In the genomic region with DNA sequence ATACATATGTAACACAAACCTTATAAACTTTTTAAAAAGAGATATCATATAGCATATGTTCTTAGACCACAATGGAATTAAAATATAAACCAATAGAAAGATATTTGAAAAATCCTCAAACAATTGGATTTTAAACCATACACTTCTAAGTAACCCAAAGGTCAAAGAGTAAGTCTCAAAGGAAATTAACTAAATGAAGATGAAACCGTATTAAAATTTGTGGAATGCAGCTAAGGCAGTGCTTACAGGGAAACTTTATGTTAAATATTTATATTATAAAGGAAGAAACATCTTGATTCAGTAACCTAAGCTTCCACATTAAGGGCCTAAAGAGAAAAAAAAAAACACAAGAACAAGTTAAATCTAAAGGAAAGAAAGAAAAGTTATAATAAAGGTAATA, we compare ENCODE assay signal across 29 cellular contexts.
DNase-seq lines count a peak whose midpoint lies in the region; ATAC-seq and TF ChIP-seq lines count a peak whose summit lies in the region.
"Had no signal": no experiment of that assay in that cellular context is flagged by ENCODE, and none has a peak within 500 bp of the region (broad histone marks: within the 10 kb centered on the region; RNA-seq: fewer than 3 reads in every experiment).

No MANE protein-coding gene starts in this region.

- H3K18ac ChIP-seq in IMR-90 (ENCODE audit: low read depth, low read length) = no peak overlapping the region

- H2AK5ac ChIP-seq in IMR-90 (ENCODE audit: low read depth, low read length) = no peak overlapping the region

- POLR2A ChIA-PET in IMR-90 (lab: Charles Lee; ENCODE audit: unreplicated experiment) = no interaction called here

- ATAC-seq in IMR-90 (ENCODE audit: low read depth) = peak; percentile 88
- ATAC-seq in left ventricle myocardium superior = no peak
- no peak for ATAC-seq in GM18511 (IDR thresholded peaks at IDR 0.05; ENCODE audit: unreplicated experiment)
- ATAC-seq: A549; CD8-positive, alpha-beta T cell had no signal

- H2BK120ac ChIP-seq in IMR-90 (ENCODE audit: low read depth, low read length) = no peak overlapping the region

- TF ChIP-seq CTCF in IMR-90 (conservative IDR thresholded peaks at IDR 0.05; ENCODE audit: low read depth, low read length) = no peak

- no peak overlapping the region for H3K4ac ChIP-seq in IMR-90 (ENCODE audit: low read depth, low read length)

- CTCF ChIA-PET in IMR-90 (lab: Yijun Ruan, JAX) = interaction anchor here (0.7 kb wide), 1 partner anchor 521 kb away, joined by 3 read pairs; no protein-coding TSS in a partner anchor

- WGBS in IMR-90 (ENCODE audit: extremely low coverage in 2 of 2, insufficient read length in 1 of 2), 2 experiments = no CpG with 5 or more reads among the region's 1 CpG

- H2BK5ac ChIP-seq in IMR-90 (ENCODE audit: low read depth, low read length, poor library complexity, severe bottlenecking) = peak overlapping the region; percentile 88

- no peaks in the 10 kb centered on the region for H3K79me1 ChIP-seq in IMR-90 (ENCODE audit: low read depth in 1 of 2, low read length in 2 of 2)

- no peak overlapping the region for H2AFZ ChIP-seq in IMR-90 (replicated peaks; ENCODE audit: low read length, poor library complexity)

- peaks cover 7% of the 10 kb centered on the region for H3K4me1 ChIP-seq in IMR-90 (ENCODE audit: control insufficient read depth, insufficient read depth, low read length)
- H3K4me1 ChIP-seq: A549; BE2C; BLaER1; BLaER1 treated with 17β-estradiol and CSF1 and Interleukin-3, amounts not matched to agents 10 nM and 100 nM; Caco-2 had no signal

- H4K20me1 ChIP-seq in IMR-90 (ENCODE audit: insufficient read depth, low read length) = no peaks in the 10 kb centered on the region
- H4K20me1 ChIP-seq: BLaER1; BLaER1 treated with 17β-estradiol and CSF1 and Interleukin-3, amounts not matched to agents 10 nM and 100 nM had no signal

- H3K4me2 ChIP-seq in IMR-90 (ENCODE audit: low read depth, low read length) = no peak overlapping the region
- H3K4me2 ChIP-seq: A549; BLaER1; BLaER1 treated with 17β-estradiol and CSF1 and Interleukin-3, amounts not matched to agents 10 nM and 100 nM had no signal

- H3K27ac ChIP-seq in IMR-90 (ENCODE audit: insufficient read depth, low read length) = peak overlapping the region; percentile 92; the same call in 1 of the 2 replicates
- H3K27ac ChIP-seq: 22Rv1; A549; BLaER1; BLaER1 treated with 17β-estradiol and CSF1 and Interleukin-3, amounts not matched to agents 10 nM and 100 nM; C4-2B had no signal

- no peak overlapping the region for H3K9ac ChIP-seq in IMR-90 (ENCODE audit: low read depth, low read length)
- H3K9ac ChIP-seq: BLaER1; BLaER1 treated with 17β-estradiol and CSF1 and Interleukin-3, amounts not matched to agents 10 nM and 100 nM had no signal

- no peak overlapping the region for H3K4me3 ChIP-seq in IMR-90 (ENCODE audit: insufficient read depth, low read depth, low read length)
- H3K4me3 ChIP-seq: A549; BLaER1; BLaER1 treated with 17β-estradiol and CSF1 and Interleukin-3, amounts not matched to agents 10 nM and 100 nM had no signal

- H3K36me3 ChIP-seq in IMR-90 (ENCODE audit: control insufficient read depth, insufficient read depth, low read length) = no peaks in the 10 kb centered on the region
- H3K36me3 ChIP-seq: BE2C; BLaER1; BLaER1 treated with 17β-estradiol and CSF1 and Interleukin-3, amounts not matched to agents 10 nM and 100 nM had no signal

- no peaks in the 10 kb centered on the region for H3K9me1 ChIP-seq in IMR-90 (ENCODE audit: insufficient read depth, low read length)

- no peak overlapping the region for H3K56ac ChIP-seq in IMR-90 (ENCODE audit: extremely low read depth, insufficient read depth, low read length)

- dilution Hi-C loops in IMR-90 (cut with HindIII; ENCODE audit: low sequenced_read_pairs, unreplicated experiment) = no loop called here

- no peaks in the 10 kb centered on the region for H3K27me3 ChIP-seq in IMR-90 (ENCODE audit: control insufficient read depth, insufficient read depth, low read length)
- H3K27me3 ChIP-seq: BE2C; BLaER1; BLaER1 treated with 17β-estradiol and CSF1 and Interleukin-3, amounts not matched to agents 10 nM and 100 nM had no signal

- BruUV-seq in IMR-90 (replicated peaks; lab: Mats Ljungman, UMichigan) = no TSS peak

- no peak overlapping the region for H2BK20ac ChIP-seq in IMR-90 (ENCODE audit: low read depth, low read length)

- no peak for TF ChIP-seq RAD21 in IMR-90 (IDR thresholded peaks at IDR 0.05; ENCODE audit: low read length)

- intact Hi-C loops in IMR-90 (cut with micrococcal nuclease) = no loop called here
- intact Hi-C loops in left ventricle myocardium superior (cut with micrococcal nuclease) = no loop called here

- peak; percentile 65 for DNase-seq in IMR-90
- DNase-seq in iris pigment epithelial cell (ENCODE audit: low read depth) = peak; percentile 8
- no peak for DNase-seq in left ventricle myocardium superior
- DNase-seq: 8988T; ACHN; AML-193; BE2C; C1 segment of cervical spinal cord; Caco-2; Calu3; CD4-positive, alpha-beta memory T cell; CD4-positive, alpha-beta T cell; CD4-positive, CD25-positive, alpha-beta regulatory T cell; CD8-positive, alpha-beta memory T cell; CD8-positive, alpha-beta T cell; COR-L47; DMS 273 treated with DMSO at 0.1 percent for 48 hours; DMS153; DMS53; DMS79; DMS79 treated with DMSO at 0.1 percent for 48 hours; DND-41; EL had no signal

- H3K23ac ChIP-seq in IMR-90 (ENCODE audit: low read depth, low read length) = no peak overlapping the region

- no peak overlapping the region for H2BK15ac ChIP-seq in IMR-90 (ENCODE audit: low read depth, low read length)

- no peak overlapping the region for H3K14ac ChIP-seq in IMR-90 (replicated peaks; ENCODE audit: low read depth, low read length)

- no peak overlapping the region for H4K5ac ChIP-seq in IMR-90 (ENCODE audit: low read depth, low read length)

- TF ChIP-seq POLR2A in IMR-90 (IDR thresholded peaks at IDR 0.05; ENCODE audit: low read depth, low read length) = no peak

- no peak overlapping the region for H4K91ac ChIP-seq in IMR-90 (ENCODE audit: insufficient read depth, low read depth, low read length)

- no peak overlapping the region for H2AK9ac ChIP-seq in IMR-90 (replicated peaks; ENCODE audit: low read depth, low read length, poor library complexity)

- no peaks in the 10 kb centered on the region for H3K9me3 ChIP-seq in IMR-90 (ENCODE audit: control insufficient read depth, insufficient read depth, low read length)
- H3K9me3 ChIP-seq: A549; BE2C; BLaER1; BLaER1 treated with 17β-estradiol and CSF1 and Interleukin-3, amounts not matched to agents 10 nM and 100 nM; Caco-2 had no signal

- H4K8ac ChIP-seq in IMR-90 (ENCODE audit: low read depth in 2 of 2, low read length in 2 of 2) = peak overlapping the region in 1 of 2 experiments; percentile 93; a peak in 1 of 4 replicates

- in situ Hi-C loops in IMR-90 (cut with MboI; ENCODE audit: low sequenced_read_pairs) = no loop called here

TF ChIP-seq in IMR-90, 13 proteins besides CTCF, POLR2A, EP300 and RAD21:
- TF ChIP-seq RCOR1 (IDR thresholded peaks at IDR 0.05; ENCODE audit: insufficient replicate concordance, low read length) (no peak), NFE2L2 (IDR thresholded peaks at IDR 0.05; ENCODE audit: low read depth, low read length) (no peak), MAFK (IDR thresholded peaks at IDR 0.05; ENCODE audit: low read depth, low read length) (no peak), CEBPB (IDR thresholded peaks at IDR 0.05; ENCODE audit: low read depth, low read length) (no peak), SMC3 (IDR thresholded peaks at IDR 0.05; ENCODE audit: low read depth, low read length) (no peak), RFX5 (IDR thresholded peaks at IDR 0.05; ENCODE audit: low read depth, low read length) (no peak), CHD1 (IDR thresholded peaks at IDR 0.05; ENCODE audit: low read depth, low read length) (no peak), MAZ (IDR thresholded peaks at IDR 0.05; ENCODE audit: borderline replicate concordance, low read depth, low read length) (no peak), BHLHE40 (IDR thresholded peaks at IDR 0.05; ENCODE audit: low read depth, low read length) (no peak), FOS (IDR thresholded peaks at IDR 0.05; ENCODE audit: low read depth, low read length) (no peak), MXI1 (IDR thresholded peaks at IDR 0.05; ENCODE audit: borderline replicate concordance, low read depth, low read length) (no peak)
- TF ChIP-seq, protein P1, sequence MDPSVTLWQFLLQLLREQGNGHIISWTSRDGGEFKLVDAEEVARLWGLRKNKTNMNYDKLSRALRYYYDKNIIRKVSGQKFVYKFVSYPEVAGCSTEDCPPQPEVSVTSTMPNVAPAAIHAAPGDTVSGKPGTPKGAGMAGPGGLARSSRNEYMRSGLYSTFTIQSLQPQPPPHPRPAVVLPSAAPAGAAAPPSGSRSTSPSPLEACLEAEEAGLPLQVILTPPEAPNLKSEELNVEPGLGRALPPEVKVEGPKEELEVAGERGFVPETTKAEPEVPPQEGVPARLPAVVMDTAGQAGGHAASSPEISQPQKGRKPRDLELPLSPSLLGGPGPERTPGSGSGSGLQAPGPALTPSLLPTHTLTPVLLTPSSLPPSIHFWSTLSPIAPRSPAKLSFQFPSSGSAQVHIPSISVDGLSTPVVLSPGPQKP (IDR thresholded peaks at IDR 0.05; ENCODE audit: borderline replicate concordance, low read depth, low read length) = no peak
- TF ChIP-seq, protein P2, sequence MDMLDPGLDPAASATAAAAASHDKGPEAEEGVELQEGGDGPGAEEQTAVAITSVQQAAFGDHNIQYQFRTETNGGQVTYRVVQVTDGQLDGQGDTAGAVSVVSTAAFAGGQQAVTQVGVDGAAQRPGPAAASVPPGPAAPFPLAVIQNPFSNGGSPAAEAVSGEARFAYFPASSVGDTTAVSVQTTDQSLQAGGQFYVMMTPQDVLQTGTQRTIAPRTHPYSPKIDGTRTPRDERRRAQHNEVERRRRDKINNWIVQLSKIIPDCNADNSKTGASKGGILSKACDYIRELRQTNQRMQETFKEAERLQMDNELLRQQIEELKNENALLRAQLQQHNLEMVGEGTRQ (IDR thresholded peaks at IDR 0.05; ENCODE audit: low read depth, low read length) = no peak
TF ChIP-seq in IMR-90: peak in this region for 0.
